In the genomic region with DNA sequence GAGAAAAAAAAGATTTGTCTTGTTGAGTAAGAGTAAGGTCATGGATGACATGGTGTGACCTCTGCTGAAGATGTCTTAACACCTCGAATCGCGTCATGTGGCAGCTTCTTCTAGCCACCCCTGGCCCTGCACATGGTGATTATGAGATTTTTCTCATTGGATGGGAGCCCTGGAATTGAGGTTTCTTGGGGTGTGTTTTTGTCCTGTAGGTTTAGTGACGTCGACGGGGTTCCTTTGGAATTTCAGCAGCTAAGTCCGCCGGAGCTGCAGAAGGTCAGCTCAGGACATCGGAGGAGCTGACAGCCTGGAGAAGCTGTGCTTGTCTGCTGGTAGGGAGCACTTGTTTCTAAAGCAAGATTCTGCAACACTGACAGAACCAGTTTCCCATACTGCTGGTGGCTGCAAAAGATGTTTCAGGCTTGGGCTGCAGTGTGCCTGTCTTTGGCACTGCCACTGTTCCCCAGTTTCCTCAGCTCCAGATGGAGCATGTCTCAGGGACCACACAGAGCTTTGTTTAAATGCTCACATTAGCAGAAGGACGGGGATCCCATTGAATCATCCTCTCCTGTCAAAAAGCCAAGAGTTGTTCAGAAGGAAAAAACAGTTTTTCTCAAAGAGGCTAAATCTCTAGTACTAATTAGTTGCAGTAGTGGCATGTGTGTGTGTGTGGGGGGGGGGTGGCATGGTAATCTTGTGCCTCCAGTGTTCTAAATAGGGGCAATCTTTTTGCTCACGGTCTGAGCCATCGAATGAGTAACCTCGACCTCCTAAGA, we compare ENCODE assay signal across 1 cellular context.
TF ChIP-seq lines count a peak whose summit lies in the region.

No MANE protein-coding gene starts in this region.

TF ChIP-seq in IMR-90, 13 proteins besides CTCF, POLR2A, EP300 and RAD21:
- TF ChIP-seq RFX5 (IDR thresholded peaks at IDR 0.05; ENCODE audit: low read depth, low read length) (0 out of 2 replicates have a peak, but pooled peaks have one; percentile 37), MAZ (IDR thresholded peaks at IDR 0.05; ENCODE audit: borderline replicate concordance, low read depth, low read length) (no peak), MXI1 (IDR thresholded peaks at IDR 0.05; ENCODE audit: borderline replicate concordance, low read depth, low read length) (0 out of 2 replicates have a peak, but pooled peaks have one; percentile 19), RCOR1 (IDR thresholded peaks at IDR 0.05; ENCODE audit: insufficient replicate concordance, low read length) (no peak), BHLHE40 (IDR thresholded peaks at IDR 0.05; ENCODE audit: low read depth, low read length) (0 out of 2 replicates have a peak, but pooled peaks have one; percentile 46), CEBPB (IDR thresholded peaks at IDR 0.05; ENCODE audit: low read depth, low read length) (peak; percentile 83), FOS (IDR thresholded peaks at IDR 0.05; ENCODE audit: low read depth, low read length) (peak; percentile 38; the same call in 1 of the 2 replicates), SMC3 (IDR thresholded peaks at IDR 0.05; ENCODE audit: low read depth, low read length) (no peak)
- TF ChIP-seq, protein P1, sequence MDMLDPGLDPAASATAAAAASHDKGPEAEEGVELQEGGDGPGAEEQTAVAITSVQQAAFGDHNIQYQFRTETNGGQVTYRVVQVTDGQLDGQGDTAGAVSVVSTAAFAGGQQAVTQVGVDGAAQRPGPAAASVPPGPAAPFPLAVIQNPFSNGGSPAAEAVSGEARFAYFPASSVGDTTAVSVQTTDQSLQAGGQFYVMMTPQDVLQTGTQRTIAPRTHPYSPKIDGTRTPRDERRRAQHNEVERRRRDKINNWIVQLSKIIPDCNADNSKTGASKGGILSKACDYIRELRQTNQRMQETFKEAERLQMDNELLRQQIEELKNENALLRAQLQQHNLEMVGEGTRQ (IDR thresholded peaks at IDR 0.05; ENCODE audit: low read depth, low read length): peak; percentile 71
